Comparison of ENCODE assay signal across 2 cellular contexts in genomic region chr6:118912646-118913045, GRCh38.
TF ChIP-seq lines count a peak whose summit lies in the region.

No MANE protein-coding gene starts in this region.

TF ChIP-seq in SK-N-SH, 30 proteins besides CTCF, POLR2A, EP300 and RAD21 (continued from another document):
- TF ChIP-seq, protein P1, sequence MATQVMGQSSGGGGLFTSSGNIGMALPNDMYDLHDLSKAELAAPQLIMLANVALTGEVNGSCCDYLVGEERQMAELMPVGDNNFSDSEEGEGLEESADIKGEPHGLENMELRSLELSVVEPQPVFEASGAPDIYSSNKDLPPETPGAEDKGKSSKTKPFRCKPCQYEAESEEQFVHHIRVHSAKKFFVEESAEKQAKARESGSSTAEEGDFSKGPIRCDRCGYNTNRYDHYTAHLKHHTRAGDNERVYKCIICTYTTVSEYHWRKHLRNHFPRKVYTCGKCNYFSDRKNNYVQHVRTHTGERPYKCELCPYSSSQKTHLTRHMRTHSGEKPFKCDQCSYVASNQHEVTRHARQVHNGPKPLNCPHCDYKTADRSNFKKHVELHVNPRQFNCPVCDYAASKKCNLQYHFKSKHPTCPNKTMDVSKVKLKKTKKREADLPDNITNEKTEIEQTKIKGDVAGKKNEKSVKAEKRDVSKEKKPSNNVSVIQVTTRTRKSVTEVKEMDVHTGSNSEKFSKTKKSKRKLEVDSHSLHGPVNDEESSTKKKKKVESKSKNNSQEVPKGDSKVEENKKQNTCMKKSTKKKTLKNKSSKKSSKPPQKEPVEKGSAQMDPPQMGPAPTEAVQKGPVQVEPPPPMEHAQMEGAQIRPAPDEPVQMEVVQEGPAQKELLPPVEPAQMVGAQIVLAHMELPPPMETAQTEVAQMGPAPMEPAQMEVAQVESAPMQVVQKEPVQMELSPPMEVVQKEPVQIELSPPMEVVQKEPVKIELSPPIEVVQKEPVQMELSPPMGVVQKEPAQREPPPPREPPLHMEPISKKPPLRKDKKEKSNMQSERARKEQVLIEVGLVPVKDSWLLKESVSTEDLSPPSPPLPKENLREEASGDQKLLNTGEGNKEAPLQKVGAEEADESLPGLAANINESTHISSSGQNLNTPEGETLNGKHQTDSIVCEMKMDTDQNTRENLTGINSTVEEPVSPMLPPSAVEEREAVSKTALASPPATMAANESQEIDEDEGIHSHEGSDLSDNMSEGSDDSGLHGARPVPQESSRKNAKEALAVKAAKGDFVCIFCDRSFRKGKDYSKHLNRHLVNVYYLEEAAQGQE (IDR thresholded peaks at IDR 0.05; ENCODE audit: low read depth, low read length), result no peak
- no peak for TF ChIP-seq ELF1 (IDR thresholded peaks at IDR 0.05)
- TF ChIP-seq FOXM1 (IDR thresholded peaks at IDR 0.05; ENCODE audit: low read depth), result no peak
- no peak for TF ChIP-seq CHD2 (IDR thresholded peaks at IDR 0.05; ENCODE audit: low read length, partially characterized antibody)
- no peak for TF ChIP-seq TCF12 (IDR thresholded peaks at IDR 0.05)
- TF ChIP-seq, protein P2, sequence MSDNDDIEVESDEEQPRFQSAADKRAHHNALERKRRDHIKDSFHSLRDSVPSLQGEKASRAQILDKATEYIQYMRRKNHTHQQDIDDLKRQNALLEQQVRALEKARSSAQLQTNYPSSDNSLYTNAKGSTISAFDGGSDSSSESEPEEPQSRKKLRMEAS (IDR thresholded peaks at IDR 0.05; ENCODE audit: low read depth), result no peak
- TF ChIP-seq RCOR1 (IDR thresholded peaks at IDR 0.05; ENCODE audit: low read length), result no peak
- TF ChIP-seq POLR2AphosphoS5 (IDR thresholded peaks at IDR 0.05; ENCODE audit: low read depth, low read length), result no peak
- no peak for TF ChIP-seq MEF2A (IDR thresholded peaks at IDR 0.05; ENCODE audit: borderline replicate concordance, low read depth)
- TF ChIP-seq RFX5 (IDR thresholded peaks at IDR 0.05; ENCODE audit: low read length), result no peak
- TF ChIP-seq RXRA (IDR thresholded peaks at IDR 0.05; ENCODE audit: borderline replicate concordance, low read depth), result no peak
- no peak for TF ChIP-seq GABPA (IDR thresholded peaks at IDR 0.05; ENCODE audit: low read depth)
- TF ChIP-seq FOSL2 (IDR thresholded peaks at IDR 0.05; ENCODE audit: borderline replicate concordance, low read depth), result no peak
- TF ChIP-seq PBX3 (IDR thresholded peaks at IDR 0.05), result no peak
- TF ChIP-seq NFIC (IDR thresholded peaks at IDR 0.05; ENCODE audit: borderline replicate concordance), result no peak
TF ChIP-seq in SK-N-SH: peak in this region for 0.

TF ChIP-seq in SK-N-SH treated with all-trans-retinoic acid at 6 μM for 48 hours, 23 proteins besides CTCF, POLR2A, EP300 and RAD21 (continued from another document):
- TF ChIP-seq, protein P3, sequence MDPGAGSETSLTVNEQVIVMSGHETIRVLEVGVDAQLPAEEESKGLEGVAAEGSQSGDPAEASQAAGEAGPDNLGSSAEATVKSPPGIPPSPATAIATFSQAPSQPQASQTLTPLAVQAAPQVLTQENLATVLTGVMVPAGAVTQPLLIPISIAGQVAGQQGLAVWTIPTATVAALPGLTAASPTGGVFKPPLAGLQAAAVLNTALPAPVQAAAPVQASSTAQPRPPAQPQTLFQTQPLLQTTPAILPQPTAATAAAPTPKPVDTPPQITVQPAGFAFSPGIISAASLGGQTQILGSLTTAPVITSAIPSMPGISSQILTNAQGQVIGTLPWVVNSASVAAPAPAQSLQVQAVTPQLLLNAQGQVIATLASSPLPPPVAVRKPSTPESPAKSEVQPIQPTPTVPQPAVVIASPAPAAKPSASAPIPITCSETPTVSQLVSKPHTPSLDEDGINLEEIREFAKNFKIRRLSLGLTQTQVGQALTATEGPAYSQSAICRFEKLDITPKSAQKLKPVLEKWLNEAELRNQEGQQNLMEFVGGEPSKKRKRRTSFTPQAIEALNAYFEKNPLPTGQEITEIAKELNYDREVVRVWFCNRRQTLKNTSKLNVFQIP (CRISPR knock-in tag; IDR thresholded peaks at IDR 0.05; ENCODE audit: borderline replicate concordance, low read depth), result no peak
